Comparison of ENCODE assay signal across 17 cellular contexts in genomic region chr18:11925800-11926481, GRCh38.
"Had no signal": no experiment of that assay in that cellular context is flagged by ENCODE, and none has a peak within 500 bp of the region (broad histone marks: within the 10 kb centered on the region; RNA-seq: fewer than 3 reads in every experiment).

No MANE protein-coding gene starts in this region.

- DNase-seq: activated CD4-positive, alpha-beta T cell treated with anti-CD3 and anti-CD28 coated beads, Interleukin-2, amount 10 ng/mL, durations not matched to agents 7 days and 5 days; activated CD8-positive, alpha-beta memory T cell treated with anti-CD3 and anti-CD28 coated beads for 24 hours; activated naive CD8-positive, alpha-beta T cell treated with anti-CD3 and anti-CD28 coated beads, Interleukin-2, amount 50 U/mL, for 24 hours; caudate nucleus; mucosa of descending colon; natural killer cell; nucleus accumbens; posterior cingulate gyrus; stimulated activated CD4-positive, alpha-beta T cell treated with anti-CD3 and anti-CD28 coated beads, Interleukin-4, amount 100 ng/mL, for 4 hours; stimulated activated naive CD8-positive, alpha-beta T cell treated with anti-CD3 and anti-CD28 coated beads, Interleukin-15, amount 100 ng/mL, for 72 hours; T-helper 17 cell had no signal

- H3K4me1 ChIP-seq: right atrium auricular region had no signal

- H3K4me3 ChIP-seq: mucosa of descending colon, right atrium auricular region, smooth muscle cell had no signal

- H3K27me3 ChIP-seq: right atrium auricular region had no signal

- H3K36me3 ChIP-seq: right atrium auricular region had no signal

- FAIRE-seq: astrocyte, colon, islet of Langerhans, TTC549 had no signal

- H3K9me3 ChIP-seq: mucosa of descending colon, right atrium auricular region had no signal

- H3K27ac ChIP-seq: right atrium auricular region had no signal
